Comparison of ENCODE assay signal across 8 cellular contexts in genomic region chr5:177010150-177010549, GRCh38.
"Had no signal": no experiment of that assay in that cellular context is flagged by ENCODE, and none has a peak within 500 bp of the region (broad histone marks: within the 10 kb centered on the region; RNA-seq: fewer than 3 reads in every experiment).

No MANE protein-coding gene starts in this region.

- H2AFZ ChIP-seq: GM23248 had no signal

- DNase-seq: GM23248, GOT3, H9, HCEC 1CT, Kasumi-1, KG1 had no signal

- H3K27ac ChIP-seq: GM23248, HL-60 had no signal

- FAIRE-seq: H54 had no signal

- H3K9ac ChIP-seq: GM23248 had no signal

- H3K4me3 ChIP-seq: GM23248 had no signal
